In the genomic region with DNA sequence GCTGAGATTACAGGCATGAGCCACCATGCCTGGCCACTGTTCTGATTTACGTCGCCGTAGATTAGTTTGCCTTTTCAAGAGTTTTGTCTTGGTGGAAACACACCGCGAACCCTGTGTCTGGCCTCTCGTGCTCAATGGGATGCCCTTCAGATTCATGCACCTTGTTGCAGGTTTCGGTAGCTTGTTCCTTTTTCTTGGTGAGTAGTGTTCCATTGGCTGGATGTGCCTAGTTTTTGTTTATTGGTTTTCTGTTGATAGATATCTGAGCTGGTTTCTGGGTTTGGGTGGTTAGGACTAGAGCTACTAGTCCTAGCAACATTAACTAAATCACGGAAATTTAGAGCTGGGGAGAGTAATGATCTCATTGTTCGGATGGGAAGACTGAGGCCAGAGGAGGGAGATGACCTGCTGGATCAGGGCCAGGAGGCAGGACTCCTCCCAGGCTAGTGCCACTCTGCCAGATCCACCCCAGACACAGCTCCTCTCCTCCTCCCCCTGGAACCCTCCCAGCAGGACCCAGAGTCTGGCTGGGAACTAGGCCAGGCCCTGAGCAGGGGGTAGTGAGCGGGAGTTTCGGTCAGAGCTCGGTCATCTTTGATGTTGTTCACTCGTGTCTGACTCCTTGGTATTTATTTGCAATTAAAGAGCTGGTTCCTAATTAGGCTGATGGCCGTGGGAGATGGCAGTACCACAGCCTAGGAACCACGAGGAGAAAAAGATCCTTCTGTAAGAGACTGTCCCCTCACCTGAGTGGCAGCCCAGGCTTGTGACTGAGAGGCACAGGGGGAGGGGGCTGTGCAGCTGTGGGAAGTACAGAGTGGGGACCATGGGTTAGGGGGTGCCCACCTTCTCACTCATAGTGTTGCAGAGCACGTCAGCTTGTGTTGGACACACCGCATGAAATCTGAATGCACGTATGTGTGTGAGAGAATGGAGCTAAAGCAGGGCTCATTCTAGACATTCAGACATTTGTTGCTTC, we compare ENCODE assay signal across 14 cellular contexts.
DNase-seq lines count a peak whose midpoint lies in the region; ATAC-seq and TF ChIP-seq lines count a peak whose summit lies in the region.
"Had no signal": no experiment of that assay in that cellular context is flagged by ENCODE, and none has a peak within 500 bp of the region (broad histone marks: within the 10 kb centered on the region; RNA-seq: fewer than 3 reads in every experiment).

No MANE protein-coding gene starts in this region.

- no peaks in the 10 kb centered on the region for H4K20me1 ChIP-seq in HCT116 (ENCODE audit: insufficient read depth)

- no TSS peak for BruUV-seq in HCT116 (replicated peaks; lab: Mats Ljungman, UMichigan)

- H3K9ac ChIP-seq in HCT116 (ENCODE audit: low read length) (no peak overlapping the region), colonic mucosa (ENCODE audit: low read depth in 2 of 2, low read length in 2 of 2) (no peak overlapping the region)
- H3K9ac ChIP-seq: parathyroid adenoma had no signal

- WGBS in body of pancreas, 2 donors, result 62 to 82% methylated on average over 15 to 18 of the region's 18 CpGs

- H3K9me2 ChIP-seq in HCT116 (ENCODE audit: insufficient read depth), result no peaks in the 10 kb centered on the region

- POLR2A ChIA-PET in HCT116 (lab: Charles Lee), result interaction anchor here (0.6 kb wide), 1 partner anchor 73 kb away, joined by 3 read pairs; the partner anchor contains the start of gene SMAD6

- H3K4me1 ChIP-seq in HCT116 (ENCODE audit: control insufficient read depth in 1 of 2, insufficient read depth in 2 of 2, low read length in 2 of 2) (peaks cover 70 to 76% of the 10 kb centered on the region in 2 experiments), body of pancreas (peaks cover 65% of the 10 kb centered on the region), thoracic aorta (ENCODE audit: control insufficient read depth in 1 of 2, low read depth in 2 of 2) (peaks cover 28 to 73% of the 10 kb centered on the region in 2 donors), colonic mucosa (peaks cover 26% of the 10 kb centered on the region)

- H3K27ac ChIP-seq in HCT116 (ENCODE audit: low read depth, low read length) (no peak overlapping the region), body of pancreas (peak overlapping the region in 3 of 4 donors; percentile 6 to 85 (median 26)), thoracic aorta (peak overlapping the region; percentile 58 to 77), colonic mucosa (no peak overlapping the region)
- H3K27ac ChIP-seq: parathyroid adenoma had no signal

- TF ChIP-seq CTCF in HCT116 (IDR thresholded peaks at IDR 0.05 in 2 of 3, conservative IDR thresholded peaks at IDR 0.05 in 1 of 3; ENCODE audit: borderline replicate concordance in 1 of 3, insufficient read depth in 1 of 3, low read depth in 2 of 3, low read length in 2 of 3), result no peak
- no peak for TF ChIP-seq CTCF in body of pancreas (IDR thresholded peaks at IDR 0.05)
- no peak for TF ChIP-seq CTCF in thoracic aorta (IDR thresholded peaks at IDR 0.05)
- no peak for TF ChIP-seq CTCF in colonic mucosa (IDR thresholded peaks at IDR 0.05)

- TF ChIP-seq POLR2A in HCT116 (IDR thresholded peaks at IDR 0.05; ENCODE audit: borderline replicate concordance, extremely low read depth, insufficient read depth, insufficient read length) (no peak), body of pancreas (IDR thresholded peaks at IDR 0.05) (no peak)

- ATAC-seq in HCT116 (0 out of 2 replicates have a peak, but pooled peaks have one; percentile 13), body of pancreas (no peak), thoracic aorta (ENCODE audit: insufficient number of reproducible peaks, low FRiP score, low read depth) (no peak), GM18861 (IDR thresholded peaks at IDR 0.05; ENCODE audit: unreplicated experiment) (no peak), HG03469 (IDR thresholded peaks at IDR 0.05; ENCODE audit: unreplicated experiment) (no peak)

- no peak overlapping the region for H2AFZ ChIP-seq in HCT116 (ENCODE audit: low read depth, low read length, poor library complexity, severe bottlenecking)

- H3K27me3 ChIP-seq in HCT116 (ENCODE audit: insufficient read depth, low read length) (no peaks in the 10 kb centered on the region), body of pancreas (no peaks in the 10 kb centered on the region), thoracic aorta (replicated peaks; ENCODE audit: insufficient read depth) (no peaks in the 10 kb centered on the region), colonic mucosa (no peaks in the 10 kb centered on the region)
- H3K27me3 ChIP-seq: Peyer's patch had no signal

- no peak for TF ChIP-seq RAD21 in HCT116 (IDR thresholded peaks at IDR 0.05; ENCODE audit: low read depth)

- CTCF ChIA-PET in HCT116 (lab: Charles Lee), result interaction anchor here (0.8 to 3.0 kb wide), 8 partner anchors 14 to 172 kb away, joined by 3 to 22 read pairs (median 4); partner anchors contain the start of gene SMAD6

- intact Hi-C loops in HCT116 (cut with micrococcal nuclease), result loop anchor here (2.0 kb wide), 1 partner anchor 75 kb away; no protein-coding TSS in a partner anchor
- intact Hi-C loops in body of pancreas (cut with DNase I), result loop anchor here (5.0 kb wide), 2 partner anchors 78 to 158 kb away; no protein-coding TSS in a partner anchor
- intact Hi-C loops in colonic mucosa (cut with DNase I), result loop anchor here (5.0 kb wide), 1 partner anchor 72 kb away; no protein-coding TSS in a partner anchor

- H3K4me3 ChIP-seq in HCT116 (replicated peaks in 1 of 2; ENCODE audit: low read depth in 1 of 2, low read length in 2 of 2), result no peak overlapping the region
- H3K4me3 ChIP-seq in body of pancreas, result no peak overlapping the region
- no peak overlapping the region for H3K4me3 ChIP-seq in thoracic aorta
- H3K4me3 ChIP-seq in colonic mucosa, result no peak overlapping the region
- H3K4me3 ChIP-seq: Peyer's patch had no signal

- H3K79me2 ChIP-seq in HCT116 (ENCODE audit: insufficient read depth, low read length), result no peaks in the 10 kb centered on the region
- H3K79me2 ChIP-seq: parathyroid adenoma had no signal

- peak overlapping the region; percentile 48 for H3K4me2 ChIP-seq in HCT116 (ENCODE audit: low read length)

- H3K9me3 ChIP-seq in HCT116 (ENCODE audit: control insufficient read depth in 1 of 2, insufficient read depth in 1 of 2, low read depth in 1 of 2, low read length in 2 of 2) (no peaks in the 10 kb centered on the region), body of pancreas (no peaks in the 10 kb centered on the region), thoracic aorta (no peaks in the 10 kb centered on the region), colonic mucosa (no peaks in the 10 kb centered on the region)
- H3K9me3 ChIP-seq: Peyer's patch had no signal

- DNase-seq in HCT116 (ENCODE audit: low read depth, low spot score) (no peak), body of pancreas (peak in 3 of 4 donors; percentile 34 to 55 (median 39)), kidney tubule cell (ENCODE audit: low spot score) (peak; percentile 70), thoracic aorta (ENCODE audit: low spot score) (no peak), colonic mucosa (no peak), AG08396 (ENCODE audit: low spot score) (no peak)
- DNase-seq: effector CD8-positive, alpha-beta T cell; glutamatergic neuron; MM.1S; stimulated activated CD4-positive, alpha-beta T cell treated with anti-CD3 and anti-CD28 coated beads, Interleukin-2, amount 100 ng/mL, for 48 hours had no signal

- no peaks in the 10 kb centered on the region for H3K36me3 ChIP-seq in HCT116 (ENCODE audit: control insufficient read depth in 1 of 2, insufficient read depth in 2 of 2, low read length in 2 of 2)
- no peaks in the 10 kb centered on the region for H3K36me3 ChIP-seq in body of pancreas (replicated peaks in 1 of 2; ENCODE audit: insufficient read depth in 1 of 2, low read depth in 2 of 2)
- H3K36me3 ChIP-seq in thoracic aorta, result no peaks in the 10 kb centered on the region
- no peaks in the 10 kb centered on the region for H3K36me3 ChIP-seq in colonic mucosa
- H3K36me3 ChIP-seq: Peyer's patch had no signal

- RAD21 ChIA-PET in HCT116 (lab: Charles Lee; ENCODE audit: low non-redundant PET in 1 of 2, low total read pairs in 2 of 2, uncharacterized antibody in 2 of 2, unreplicated experiment in 2 of 2), result no interaction called here

TF ChIP-seq in HCT116, 20 proteins besides CTCF, POLR2A, EP300 and RAD21:
- TF ChIP-seq ELF1 (IDR thresholded peaks at IDR 0.05; ENCODE audit: borderline replicate concordance, low read depth) (no peak), FOSL1 (IDR thresholded peaks at IDR 0.05; ENCODE audit: low read depth) (no peak), TCF7L2 (IDR thresholded peaks at IDR 0.05; ENCODE audit: borderline replicate concordance, extremely low read depth, insufficient read depth, insufficient read length) (peak; percentile 77)

Comparison
In these comparisons a context has a peak if more than half of its experiments do, and no peak if none do; other contexts are left out.
1. DNase-seq: peak in body of pancreas (3 of 4) and kidney tubule cell (single experiment); none in HCT116 (single experiment), thoracic aorta (single experiment), colonic mucosa (single experiment) and AG08396 (single experiment).
2. H3K27ac ChIP-seq: peak in body of pancreas (3 of 4) and thoracic aorta (2 of 2); none in HCT116 (single experiment) and colonic mucosa (single experiment).